9 cellular contexts compared by ENCODE assay signal in genomic region chr2:168758970-168759820, GRCh38. TPM values are rescaled to one million over a fixed set of nuclear protein-coding genes. Genes with fewer than 3 reads are reported as not detected.
DNase-seq lines count a peak whose midpoint lies in the region; ATAC-seq, FAIRE-seq and TF ChIP-seq lines count a peak whose summit lies in the region.
"Had no signal": no experiment of that assay in that cellular context is flagged by ENCODE, and none has a peak within 500 bp of the region (broad histone marks: within the 10 kb centered on the region; RNA-seq: fewer than 3 reads in every experiment).

No MANE protein-coding gene starts in this region.

- H3K4me3 ChIP-seq in astrocyte of the cerebellum (ENCODE audit: low read depth, low read length) = no peak overlapping the region

- in situ Hi-C loops in astrocyte of the cerebellum (cut with HindIII; ENCODE audit: low sequenced_read_pairs) = no loop called here

- peak; percentile 86 for ATAC-seq in HG03354 (IDR thresholded peaks at IDR 0.05; ENCODE audit: poor library complexity, severe bottlenecking, unreplicated experiment)
- peak; percentile 77 for ATAC-seq in stimulated activated naive CD8-positive, alpha-beta T cell treated with anti-CD3 and anti-CD28 coated beads, Interleukin-15, amount 100 ng/mL, for 72 hours

- H3K4me1 Mint-ChIP-seq in stimulated activated naive CD8-positive, alpha-beta T cell treated with anti-CD3 and anti-CD28 coated beads, Interleukin-15, amount 100 ng/mL, for 72 hours = peaks cover 38% of the 10 kb centered on the region

- no peaks in the 10 kb centered on the region for H3K9me3 Mint-ChIP-seq in stimulated activated naive CD8-positive, alpha-beta T cell treated with anti-CD3 and anti-CD28 coated beads, Interleukin-15, amount 100 ng/mL, for 72 hours
- H3K9me3 Mint-ChIP-seq: activated T-cell treated with anti-CD3 and anti-CD28 coated beads, Interleukin-2, amount 50 U/mL, for 4 hours had no signal

- peak; percentile 66 for FAIRE-seq in GM19239 (lab: Jason Lieb, UNC)

- no peak overlapping the region for H3K4me3 Mint-ChIP-seq in stimulated activated naive CD8-positive, alpha-beta T cell treated with anti-CD3 and anti-CD28 coated beads, Interleukin-15, amount 100 ng/mL, for 72 hours
- H3K4me3 Mint-ChIP-seq: activated T-cell treated with anti-CD3 and anti-CD28 coated beads, Interleukin-2, amount 50 U/mL, for 4 hours had no signal

- H3K27me3 Mint-ChIP-seq in stimulated activated naive CD8-positive, alpha-beta T cell treated with anti-CD3 and anti-CD28 coated beads, Interleukin-15, amount 100 ng/mL, for 72 hours = no peaks in the 10 kb centered on the region

- TF ChIP-seq CTCF in astrocyte of the cerebellum (IDR thresholded peaks at IDR 0.05; ENCODE audit: low read depth, low read length, missing control alignments) = peak; percentile 68

- peak; percentile 25 for DNase-seq in Daoy (ENCODE audit: low read depth)
- peak; percentile 36 for DNase-seq in GM19239 (ENCODE audit: insufficient read length, low spot score)
- peak; percentile 20 for DNase-seq in NCI-H510A treated with DMSO at 0.1 percent for 48 hours (lab: John Stamatoyannopoulos, UW)
- peak; percentile 38 for DNase-seq in astrocyte of the cerebellum (ENCODE audit: low read depth)
- DNase-seq in iPS-NIHi11 (ENCODE audit: low spot score) = peak; percentile 53
- DNase-seq in stimulated activated naive CD8-positive, alpha-beta T cell treated with anti-CD3 and anti-CD28 coated beads, Interleukin-15, amount 100 ng/mL, for 72 hours = no peak
- no peak for DNase-seq in cerebellar nuclear complex (lab: John Stamatoyannopoulos, UW)
- DNase-seq: activated T-cell treated with anti-CD3 and anti-CD28 coated beads, Interleukin-2, amount 50 U/mL, for 4 hours had no signal

- H3K27ac Mint-ChIP-seq in stimulated activated naive CD8-positive, alpha-beta T cell treated with anti-CD3 and anti-CD28 coated beads, Interleukin-15, amount 100 ng/mL, for 72 hours = no peak overlapping the region

RNA-seq across cellular contexts. Expression of gene NOSTRIN, which starts 43.2 kb away (rescaled TPM):
- total RNA-seq in Daoy (2014; rRNA removed; shearing (Covaris generic)) = not detected in 2 replicates

Comparison
In these comparisons a context has a peak if more than half of its experiments do, and no peak if none do; other contexts are left out.
1. DNase-seq: peak in Daoy (single experiment), GM19239 (single experiment), NCI-H510A treated with DMSO at 0.1 percent for 48 hours (single experiment), astrocyte of the cerebellum (single experiment) and iPS-NIHi11 (single experiment); none in stimulated activated naive CD8-positive, alpha-beta T cell treated with anti-CD3 and anti-CD28 coated beads, Interleukin-15, amount 100 ng/mL, for 72 hours (0 of 2) and cerebellar nuclear complex (0 of 2).